In the genomic region with DNA sequence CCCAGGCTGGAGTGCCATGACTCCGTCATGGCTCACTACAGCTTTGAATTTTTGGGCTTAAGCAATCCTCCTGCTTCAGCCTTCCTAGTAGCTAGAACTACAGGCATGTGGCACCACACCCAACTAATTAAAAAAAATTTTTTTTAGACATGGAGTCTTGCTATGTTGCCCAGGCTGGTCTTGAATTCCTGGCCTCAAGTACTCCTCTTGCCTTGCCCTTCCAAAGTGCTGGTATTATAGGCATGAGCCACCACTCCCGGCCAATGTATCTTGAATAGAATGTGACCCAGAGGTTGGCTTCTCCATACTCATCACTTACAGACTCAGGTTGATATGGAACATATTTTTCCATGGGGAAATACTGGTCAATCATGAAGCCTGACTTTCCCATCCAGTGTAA, we compare ENCODE assay signal across 24 cellular contexts.
"Had no signal": no experiment of that assay in that cellular context is flagged by ENCODE, and none has a peak within 500 bp of the region (broad histone marks: within the 10 kb centered on the region; RNA-seq: fewer than 3 reads in every experiment).

No MANE protein-coding gene starts in this region.

- H3K27ac ChIP-seq: gastrocnemius medialis, left lung, neutrophil, pancreas, sigmoid colon, spleen, transverse colon had no signal

- ATAC-seq: gastrocnemius medialis; mucosa of descending colon; natural killer cell treated with Interleukin-12 subunit alpha and Interleukin-12 subunit beta and Interleukin-15 and Interleukin-18, amount 100 ng/mL, for 72 hours; stimulated activated memory B cell treated with anti-CD40 and anti-IgM and Interleukin-4, amounts not matched to agents 10 μg/mL and 1 μg/mL and 100 μg/mL, for 72 hours; stimulated activated naive CD8-positive, alpha-beta T cell treated with anti-CD3 and anti-CD28 coated beads, Interleukin-15, Interleukin-2, amounts not matched to agents 100 U/mL and 50 U/mL, for 24 hours had no signal

- H3K36me3 ChIP-seq: gastrocnemius medialis, left lung, neutrophil, pancreas, sigmoid colon, spleen, thoracic aorta, transverse colon had no signal

- FAIRE-seq: kidney, pancreas had no signal

- DNase-seq: caudate nucleus; cerebellar nuclear complex; cortex of kidney; effector CD4-positive, alpha-beta T cell; erythroblast; gastrocnemius medialis; head of caudate nucleus; kidney; mesenchymal stem cell; mucosa of descending colon; naive B cell; pancreas; sigmoid colon; spleen; stimulated activated CD4-positive, alpha-beta T cell treated with anti-CD3 and anti-CD28 coated beads, Interleukin-4, amount 100 ng/mL, for 4 hours; stimulated activated naive CD8-positive, alpha-beta T cell treated with anti-CD3 and anti-CD28 coated beads, Interleukin-15, Interleukin-2, amounts not matched to agents 100 U/mL and 50 U/mL, for 24 hours; substantia nigra; transverse colon had no signal

- H3K9me3 ChIP-seq: gastrocnemius medialis, left lung, mucosa of descending colon, neutrophil, pancreas, sigmoid colon, spleen, thoracic aorta, transverse colon had no signal

- H3K27me3 ChIP-seq: dorsolateral prefrontal cortex, gastrocnemius medialis, left lung, neutrophil, pancreas, sigmoid colon, spleen, transverse colon had no signal

- H3K4me3 ChIP-seq: gastrocnemius medialis, left lung, mucosa of descending colon, pancreas, sigmoid colon, spleen, transverse colon had no signal
